Comparison of ENCODE assay signal across 8 cellular contexts in genomic region chr22:49632199-49633009, GRCh38.
A peak's percentile ranks its signal among the peaks of the same experiment; 100 is the strongest.
DNase-seq lines count a peak whose midpoint lies in the region; ATAC-seq and TF ChIP-seq lines count a peak whose summit lies in the region.

No MANE protein-coding gene starts in this region.

- H3K9me3 ChIP-seq in PC-9 (ENCODE audit: insufficient read depth, low read depth) (no peaks in the 10 kb centered on the region), vagina (no peaks in the 10 kb centered on the region)

- CTCF ChIA-PET in PC-9 (lab: Charles Lee): no interaction called here

- H3K27ac Mint-ChIP-seq in GM23338: no peak overlapping the region; the same call in 1 of the 2 replicates

- H3K36me3 Mint-ChIP-seq in GM23338 (ENCODE audit: low read depth): no peaks in the 10 kb centered on the region

- H3K9me2 ChIP-seq in GM23338 (ENCODE audit: insufficient read depth): no peaks in the 10 kb centered on the region
- H3K9me2 ChIP-seq in PC-9 (ENCODE audit: insufficient read depth): no peaks in the 10 kb centered on the region

- H3K27me3 Mint-ChIP-seq in GM23338 (ENCODE audit: insufficient read depth, low read depth, poor library complexity): peaks cover 6% of the 10 kb centered on the region

- TF ChIP-seq CTCF in GM23338 (conservative IDR thresholded peaks at IDR 0.05; ENCODE audit: low read depth in 2 of 2) (no peak), PC-9 (conservative IDR thresholded peaks at IDR 0.05) (peak; percentile 78), vagina (IDR thresholded peaks at IDR 0.05) (peak; percentile 26 to 65 (median 44))

- intact Hi-C loops in PC-9 (cut with micrococcal nuclease; ENCODE audit: unreplicated experiment) (no loop called here), vagina (cut with DNase I) (no loop called here)

- no peak overlapping the region for H3K27ac ChIP-seq in GM23338 (ENCODE audit: low read depth)
- no peak overlapping the region for H3K27ac ChIP-seq in PC-9
- H3K27ac ChIP-seq in vagina: no peak overlapping the region

- H3F3A ChIP-seq in GM23338 (replicated peaks; ENCODE audit: low read depth) (no peaks in the 10 kb centered on the region), PC-9 (ENCODE audit: insufficient read depth, low read depth) (no peaks in the 10 kb centered on the region)

- no peaks in the 10 kb centered on the region for H4K20me1 ChIP-seq in GM23338 (replicated peaks; ENCODE audit: insufficient read depth)
- H4K20me1 ChIP-seq in PC-9 (ENCODE audit: insufficient read depth): peaks cover 30% of the 10 kb centered on the region

- ATAC-seq in GM23338 (peak; percentile 86), esophagus mucosa (peak; percentile 66), HG03280 (IDR thresholded peaks at IDR 0.05; ENCODE audit: unreplicated experiment) (no peak), GM18868 (IDR thresholded peaks at IDR 0.05; ENCODE audit: unreplicated experiment) (no peak)

- DNase-seq in AG08395 (ENCODE audit: low spot score) (peak; percentile 86), GM23338 (ENCODE audit: low spot score) (no peak), PC-9 (peak in 1 of 2 experiments; percentile 57), mucosa of gallbladder (ENCODE audit: low spot score) (peak; percentile 49), vagina (ENCODE audit: extremely low spot score in 2 of 2) (no peak)

- no peaks in the 10 kb centered on the region for H3K27me3 ChIP-seq in GM23338 (ENCODE audit: insufficient read depth)
- H3K27me3 ChIP-seq in PC-9 (ENCODE audit: insufficient read depth, low read depth): peaks cover 90% of the 10 kb centered on the region
- H3K27me3 ChIP-seq in vagina: no peaks in the 10 kb centered on the region

- H3K4me1 Mint-ChIP-seq in GM23338: no peaks in the 10 kb centered on the region; the same call in 2 of the 3 replicates

- H3K4me3 ChIP-seq in GM23338 (no peak overlapping the region), PC-9 (no peak overlapping the region), vagina (peak overlapping the region; percentile 22 to 39)

- POLR2A ChIA-PET in PC-9 (lab: Charles Lee; ENCODE audit: unreplicated experiment): no interaction called here

- TF ChIP-seq POLR2A in vagina (IDR thresholded peaks at IDR 0.05): no peak

- H3K4me1 ChIP-seq in GM23338 (ENCODE audit: insufficient read depth) (no peaks in the 10 kb centered on the region), PC-9 (replicated peaks; ENCODE audit: insufficient read depth) (no peaks in the 10 kb centered on the region), vagina (peaks cover 13% of the 10 kb centered on the region)

- no TSS peak for BruUV-seq in PC-9 (replicated peaks; lab: Mats Ljungman, UMichigan)

- no peak overlapping the region for H3K4me2 ChIP-seq in GM23338
- no peak overlapping the region for H3K4me2 ChIP-seq in PC-9

- no peaks in the 10 kb centered on the region for H3K36me3 ChIP-seq in GM23338 (ENCODE audit: insufficient read depth)
- no peaks in the 10 kb centered on the region for H3K36me3 ChIP-seq in PC-9 (ENCODE audit: low read depth)
- no peaks in the 10 kb centered on the region for H3K36me3 ChIP-seq in vagina

- H3K79me2 ChIP-seq in GM23338 (replicated peaks; ENCODE audit: insufficient read depth): no peaks in the 10 kb centered on the region
- H3K79me2 ChIP-seq in PC-9 (ENCODE audit: low read depth): no peaks in the 10 kb centered on the region

- no peaks in the 10 kb centered on the region for H3K9me3 Mint-ChIP-seq in GM23338

- H3K4me3 Mint-ChIP-seq in GM23338: peak overlapping the region; percentile 64; the same call in 2 of the 3 replicates

- no peak overlapping the region for H2AFZ ChIP-seq in GM23338
- no peak overlapping the region for H2AFZ ChIP-seq in PC-9

TF ChIP-seq in GM23338, 12 proteins besides CTCF, POLR2A, EP300 and RAD21:
- TF ChIP-seq EZH2phosphoT487 (IDR thresholded peaks at IDR 0.05; ENCODE audit: unreplicated experiment) (no peak), CREB1 (CRISPR knock-in tag; IDR thresholded peaks at IDR 0.05; ENCODE audit: low read depth) (peak; percentile 16; the same call in 1 of the 2 replicates)

Comparison
In these comparisons a context has a peak if more than half of its experiments do, and no peak if none do; other contexts are left out.
1. DNase-seq: peak in AG08395 (single experiment) and mucosa of gallbladder (single experiment); none in GM23338 (single experiment) and vagina (0 of 2).
2. ATAC-seq: peak in GM23338 (single experiment) and esophagus mucosa (single experiment); none in HG03280 (single experiment) and GM18868 (single experiment).
3. H3K4me3 ChIP-seq: peak in vagina (2 of 2); none in GM23338 (single experiment) and PC-9 (single experiment).
4. CTCF ChIP-seq: peak in PC-9 (single experiment) and vagina (3 of 3); none in GM23338 (0 of 2).